23 cellular contexts compared by ENCODE assay signal in genomic region chr3:85330071-85330470, GRCh38.
A peak's percentile ranks its signal among the peaks of the same experiment; 100 is the strongest.
DNase-seq lines count a peak whose midpoint lies in the region; ATAC-seq, FAIRE-seq and TF ChIP-seq lines count a peak whose summit lies in the region.
"Had no signal": no experiment of that assay in that cellular context is flagged by ENCODE, and none has a peak within 500 bp of the region (broad histone marks: within the 10 kb centered on the region; RNA-seq: fewer than 3 reads in every experiment).

No MANE protein-coding gene starts in this region.

- H3K9me3 Mint-ChIP-seq in CD8-positive, alpha-beta memory T cell = peaks cover 0 to 19% (median 2%) of the 10 kb centered on the region in 5 donors
- no peaks in the 10 kb centered on the region for H3K9me3 Mint-ChIP-seq in stimulated activated naive B cell treated with anti-CD40 and anti-IgM and Interleukin-4, amounts not matched to agents 10 μg/mL and 1 μg/mL and 100 μg/mL, for 72 hours

- POLR2A ChIA-PET in CD8-positive, alpha-beta memory T cell (lab: Charles Lee) = no interaction called here

- no peak for FAIRE-seq in bronchial epithelial cell (lab: Jason Lieb, UNC)
- FAIRE-seq: A549, G401.6, GM12891, GM19239 had no signal

- peak in 3 of 4 donors; percentile 37 to 84 (median 83) for ATAC-seq in psoas muscle
- ATAC-seq in stimulated activated naive B cell treated with anti-CD40 and anti-IgM and Interleukin-4, amounts not matched to agents 10 μg/mL and 1 μg/mL and 100 μg/mL, for 72 hours (replicated peaks) = no peak
- ATAC-seq: A549; CD8-positive, alpha-beta T cell had no signal

- H3K36me3 Mint-ChIP-seq in CD8-positive, alpha-beta memory T cell = no peaks in the 10 kb centered on the region
- no peaks in the 10 kb centered on the region for H3K36me3 Mint-ChIP-seq in stimulated activated naive B cell treated with anti-CD40 and anti-IgM and Interleukin-4, amounts not matched to agents 10 μg/mL and 1 μg/mL and 100 μg/mL, for 72 hours
- H3K36me3 Mint-ChIP-seq: CD8-positive, alpha-beta T cell had no signal

- TF ChIP-seq CTCF in bronchial epithelial cell (IDR thresholded peaks at IDR 0.05; ENCODE audit: insufficient read depth, low read length, severe bottlenecking) = no peak
- no peak for TF ChIP-seq CTCF in psoas muscle (IDR thresholded peaks at IDR 0.05)

- CTCF ChIA-PET in CD8-positive, alpha-beta memory T cell (lab: Charles Lee) = no interaction called here

- H3K27ac ChIP-seq in psoas muscle = no peak overlapping the region
- no peak overlapping the region for H3K27ac ChIP-seq in CD8-positive, alpha-beta memory T cell (ENCODE audit: low read depth, low read length)
- H3K27ac ChIP-seq: 22Rv1; A549; BLaER1 treated with 17β-estradiol and CSF1 and Interleukin-3, amounts not matched to agents 10 nM and 100 nM; C4-2B had no signal

- H3K27me3 Mint-ChIP-seq in CD8-positive, alpha-beta memory T cell = no peaks in the 10 kb centered on the region
- H3K27me3 Mint-ChIP-seq in stimulated activated naive B cell treated with anti-CD40 and anti-IgM and Interleukin-4, amounts not matched to agents 10 μg/mL and 1 μg/mL and 100 μg/mL, for 72 hours = no peaks in the 10 kb centered on the region
- H3K27me3 Mint-ChIP-seq: B cell; CD4-positive, alpha-beta T cell had no signal

- H3K4me1 Mint-ChIP-seq in CD8-positive, alpha-beta memory T cell = no peaks in the 10 kb centered on the region
- H3K4me1 Mint-ChIP-seq in stimulated activated naive B cell treated with anti-CD40 and anti-IgM and Interleukin-4, amounts not matched to agents 10 μg/mL and 1 μg/mL and 100 μg/mL, for 72 hours = no peaks in the 10 kb centered on the region
- H3K4me1 Mint-ChIP-seq: B cell had no signal

- H3K4me1 ChIP-seq in psoas muscle = no peaks in the 10 kb centered on the region
- H3K4me1 ChIP-seq in CD8-positive, alpha-beta memory T cell (ENCODE audit: insufficient read depth, low read length) = no peaks in the 10 kb centered on the region
- H3K4me1 ChIP-seq: A549; BLaER1 treated with 17β-estradiol and CSF1 and Interleukin-3, amounts not matched to agents 10 nM and 100 nM had no signal

- H3K36me3 ChIP-seq in bronchial epithelial cell (ENCODE audit: control insufficient read depth, insufficient read depth, low read length) (no peaks in the 10 kb centered on the region), psoas muscle (ENCODE audit: insufficient read depth in 1 of 2, low read depth in 1 of 2) (no peaks in the 10 kb centered on the region)
- H3K36me3 ChIP-seq in CD8-positive, alpha-beta memory T cell (ENCODE audit: insufficient read depth, low read length) = no peaks in the 10 kb centered on the region
- H3K36me3 ChIP-seq: BLaER1 treated with 17β-estradiol and CSF1 and Interleukin-3, amounts not matched to agents 10 nM and 100 nM had no signal

- no peaks in the 10 kb centered on the region for H3K9me3 ChIP-seq in psoas muscle
- no peaks in the 10 kb centered on the region for H3K9me3 ChIP-seq in CD8-positive, alpha-beta memory T cell (ENCODE audit: low read length)
- H3K9me3 ChIP-seq: A549; BLaER1 treated with 17β-estradiol and CSF1 and Interleukin-3, amounts not matched to agents 10 nM and 100 nM had no signal

- intact Hi-C loops in psoas muscle (cut with DNase I) = no loop called here

- peak; percentile 0 for DNase-seq in DMS53 (lab: John Stamatoyannopoulos, UW)
- no peak for DNase-seq in DMS53 treated with DMSO at 0.1 percent for 48 hours (lab: John Stamatoyannopoulos, UW; ENCODE audit: unreplicated experiment)
- DNase-seq in NCI-H226 = peak; percentile 1
- DNase-seq in bronchial epithelial cell (ENCODE audit: low read depth) = peak; percentile 39
- DNase-seq in psoas muscle = no peak
- DNase-seq in DMS153 (lab: John Stamatoyannopoulos, UW) = no peak
- no peak for DNase-seq in CD8-positive, alpha-beta memory T cell
- no peak for DNase-seq in stimulated activated naive B cell treated with anti-CD40 and anti-IgM and Interleukin-4, amounts not matched to agents 10 μg/mL and 1 μg/mL and 100 μg/mL, for 72 hours
- DNase-seq: AML-193; CD4-positive, alpha-beta T cell; CD8-positive, alpha-beta T cell; COR-L47; DMS 273 treated with DMSO at 0.1 percent for 48 hours; DMS79 treated with DMSO at 0.1 percent for 48 hours; GF-D8 had no signal

- H3K4me3 ChIP-seq in bronchial epithelial cell (ENCODE audit: low read depth, low read length) = no peak overlapping the region
- no peak overlapping the region for H3K4me3 ChIP-seq in psoas muscle
- H3K4me3 ChIP-seq in CD8-positive, alpha-beta memory T cell (ENCODE audit: low read length) = no peak overlapping the region
- H3K4me3 ChIP-seq: A549; BLaER1 treated with 17β-estradiol and CSF1 and Interleukin-3, amounts not matched to agents 10 nM and 100 nM had no signal

- H3K27ac Mint-ChIP-seq in CD8-positive, alpha-beta memory T cell = no peak overlapping the region
- no peak overlapping the region for H3K27ac Mint-ChIP-seq in stimulated activated naive B cell treated with anti-CD40 and anti-IgM and Interleukin-4, amounts not matched to agents 10 μg/mL and 1 μg/mL and 100 μg/mL, for 72 hours
- H3K27ac Mint-ChIP-seq: B cell; CD4-positive, alpha-beta T cell; CD8-positive, alpha-beta T cell had no signal

- H3K27me3 ChIP-seq in bronchial epithelial cell (ENCODE audit: control insufficient read depth, insufficient read depth, low read length) = no peaks in the 10 kb centered on the region
- H3K27me3 ChIP-seq in psoas muscle (ENCODE audit: insufficient read depth in 3 of 3, low read length in 2 of 3) = no peaks in the 10 kb centered on the region
- H3K27me3 ChIP-seq in CD8-positive, alpha-beta memory T cell (ENCODE audit: insufficient read depth, low read length, poor library complexity, severe bottlenecking) = no peaks in the 10 kb centered on the region
- H3K27me3 ChIP-seq: BLaER1 treated with 17β-estradiol and CSF1 and Interleukin-3, amounts not matched to agents 10 nM and 100 nM had no signal

- WGBS in psoas muscle, 3 donors = 52 to 63% (median 55%) methylated on average over 2 of the region's 2 CpGs

- H3K4me3 Mint-ChIP-seq in CD8-positive, alpha-beta memory T cell = no peak overlapping the region
- no peak overlapping the region for H3K4me3 Mint-ChIP-seq in stimulated activated naive B cell treated with anti-CD40 and anti-IgM and Interleukin-4, amounts not matched to agents 10 μg/mL and 1 μg/mL and 100 μg/mL, for 72 hours
- H3K4me3 Mint-ChIP-seq: B cell; CD4-positive, alpha-beta T cell; CD8-positive, alpha-beta T cell had no signal

Comparison
In these comparisons a context has a peak if more than half of its experiments do, and no peak if none do; other contexts are left out.
1. DNase-seq: peak in DMS53 (single experiment), NCI-H226 (single experiment) and bronchial epithelial cell (single experiment); none in DMS53 treated with DMSO at 0.1 percent for 48 hours (single experiment), psoas muscle (0 of 2), DMS153 (single experiment), CD8-positive, alpha-beta memory T cell (0 of 5) and stimulated activated naive B cell treated with anti-CD40 and anti-IgM and Interleukin-4, amounts not matched to agents 10 μg/mL and 1 μg/mL and 100 μg/mL, for 72 hours (single experiment).
2. ATAC-seq: peak in psoas muscle (3 of 4); none in stimulated activated naive B cell treated with anti-CD40 and anti-IgM and Interleukin-4, amounts not matched to agents 10 μg/mL and 1 μg/mL and 100 μg/mL, for 72 hours (0 of 2).